ENCODE assay signal across 12 cellular contexts in genomic region chr16:27285676-27286196, GRCh38. TPM values are rescaled to one million over a fixed set of nuclear protein-coding genes. Genes with fewer than 3 reads are reported as not detected.
DNase-seq lines count a peak whose midpoint lies in the region; TF ChIP-seq lines count a peak whose summit lies in the region.
"Had no signal": no experiment of that assay in that cellular context is flagged by ENCODE, and none has a peak within 500 bp of the region (broad histone marks: within the 10 kb centered on the region; RNA-seq: fewer than 3 reads in every experiment).

No MANE protein-coding gene starts in this region.

- CTCF ChIA-PET in RWPE1 (lab: Yijun Ruan, JAX), result no interaction called here

- no peaks in the 10 kb centered on the region for H4K20me1 ChIP-seq in DOHH2 (ENCODE audit: control insufficient read depth, insufficient read depth, low read depth, low read length)

- DNase-seq in RWPE1 (ENCODE audit: low spot score) (no peak), esophagus squamous epithelium (lab: John Stamatoyannopoulos, UW) (no peak), islet precursor cell (no peak), NCI-H446 treated with DMSO at 0.1 percent for 48 hours (lab: John Stamatoyannopoulos, UW) (no peak), UCSD-AML1 (lab: John Stamatoyannopoulos, UW; ENCODE audit: unreplicated experiment) (no peak), NCI-H510A (lab: John Stamatoyannopoulos, UW) (no peak)
- DNase-seq: activated naive CD4-positive, alpha-beta T cell treated with anti-CD3 and anti-CD28 coated beads, Interleukin-2, amount 10 ng/mL, durations not matched to agents 7 days and 5 days; naive thymus-derived CD8-positive, alpha-beta T cell; NCI-H1092 treated with DMSO at 0.1 percent for 48 hours had no signal

- H3K36me3 ChIP-seq in DOHH2 (ENCODE audit: control insufficient read depth, low read length) (no peaks in the 10 kb centered on the region), esophagus squamous epithelium (no peaks in the 10 kb centered on the region), neutrophil (no peaks in the 10 kb centered on the region)

- peaks cover 62% of the 10 kb centered on the region for H3K4me1 ChIP-seq in DOHH2 (ENCODE audit: control insufficient read depth, low read length)
- peaks cover 0 to 12% (median 3%) of the 10 kb centered on the region in 3 donors for H3K4me1 ChIP-seq in esophagus squamous epithelium
- H3K4me1 ChIP-seq in neutrophil (ENCODE audit: control insufficient read depth in 1 of 2, insufficient read depth in 1 of 2, low read depth in 1 of 2, low read length in 1 of 2), result peaks cover 63 to 69% of the 10 kb centered on the region in 2 experiments

- TF ChIP-seq CTCF in DOHH2 (IDR thresholded peaks at IDR 0.05; ENCODE audit: low read depth, low read length, poor library complexity, severe bottlenecking) (no peak), RWPE1 (conservative IDR thresholded peaks at IDR 0.05; ENCODE audit: low read depth) (no peak), esophagus squamous epithelium (IDR thresholded peaks at IDR 0.05) (no peak), neutrophil (IDR thresholded peaks at IDR 0.05) (peak; percentile 16)

- H3F3A ChIP-seq in DOHH2 (ENCODE audit: control insufficient read depth, insufficient read depth), result peaks cover 8% of the 10 kb centered on the region; the same call in 1 of the 2 replicates

- H3K27me3 ChIP-seq in DOHH2 (ENCODE audit: control insufficient read depth, low read length) (no peaks in the 10 kb centered on the region), esophagus squamous epithelium (no peaks in the 10 kb centered on the region), neutrophil (no peaks in the 10 kb centered on the region)

- POLR2A ChIA-PET in RWPE1 (lab: Yijun Ruan, JAX; ENCODE audit: low non-redundant PET), result no interaction called here

- TF ChIP-seq POLR2A in esophagus squamous epithelium (IDR thresholded peaks at IDR 0.05), result no peak

- no peaks in the 10 kb centered on the region for H3K9me2 ChIP-seq in DOHH2 (replicated peaks; ENCODE audit: control insufficient read depth, low read length)

- peak overlapping the region; percentile 17 for H3K4me2 ChIP-seq in DOHH2 (ENCODE audit: low read length)

- WGBS in esophagus squamous epithelium, 2 donors, result 71 to 83% methylated on average over 6 of the region's 6 CpGs

- H3K79me2 ChIP-seq in DOHH2 (ENCODE audit: control insufficient read depth, low read length), result no peaks in the 10 kb centered on the region

- H3K27ac ChIP-seq in DOHH2 (ENCODE audit: low read depth, low read length) (peak overlapping the region; percentile 7; the same call in 1 of the 2 replicates), RWPE1 (peak overlapping the region; percentile 78), esophagus squamous epithelium (peak overlapping the region; percentile 22 to 69 (median 46)), neutrophil (peak overlapping the region; percentile 98)
- H3K27ac ChIP-seq: SK-N-MC had no signal

- H3K4me3 ChIP-seq in DOHH2 (ENCODE audit: low read length) (no peak overlapping the region), esophagus squamous epithelium (no peak overlapping the region), neutrophil (ENCODE audit: low read depth in 1 of 2, low read length in 1 of 2) (peak overlapping the region; percentile 50 to 53)
- H3K4me3 ChIP-seq: SK-N-MC had no signal

- H3K9me3 ChIP-seq in DOHH2 (ENCODE audit: control insufficient read depth, insufficient read depth, low read length) (no peaks in the 10 kb centered on the region), esophagus squamous epithelium (no peaks in the 10 kb centered on the region), neutrophil (no peaks in the 10 kb centered on the region)

- intact Hi-C loops in esophagus squamous epithelium (cut with DNase I), result no loop called here

RNA-seq across cellular contexts. Expression of gene NSMCE1, which starts 17.2 kb away (rescaled TPM):
- 10 to 100 TPM; 22.4 to 92.4 (median 29.5) TPM for total RNA-seq in esophagus squamous epithelium

RNA-seq across cellular contexts. Expression of gene IL4R, which starts 28.0 kb away (rescaled TPM):
- total RNA-seq in esophagus squamous epithelium, result 10 to 100 TPM; 84.9 to 97.9 (median 89.8) TPM

Comparison
In these comparisons a context has a peak if more than half of its experiments do, and no peak if none do; other contexts are left out.
1. H3K27ac ChIP-seq: peak in every context shown above with its lines; median percentile 98 in neutrophil; 78 in RWPE1; 46 in esophagus squamous epithelium; 7 in DOHH2.
2. H3K4me3 ChIP-seq: peak in neutrophil (2 of 2); none in DOHH2 (single experiment) and esophagus squamous epithelium (0 of 4).